ENCODE assay signal across 1 cellular context in the genomic region with DNA sequence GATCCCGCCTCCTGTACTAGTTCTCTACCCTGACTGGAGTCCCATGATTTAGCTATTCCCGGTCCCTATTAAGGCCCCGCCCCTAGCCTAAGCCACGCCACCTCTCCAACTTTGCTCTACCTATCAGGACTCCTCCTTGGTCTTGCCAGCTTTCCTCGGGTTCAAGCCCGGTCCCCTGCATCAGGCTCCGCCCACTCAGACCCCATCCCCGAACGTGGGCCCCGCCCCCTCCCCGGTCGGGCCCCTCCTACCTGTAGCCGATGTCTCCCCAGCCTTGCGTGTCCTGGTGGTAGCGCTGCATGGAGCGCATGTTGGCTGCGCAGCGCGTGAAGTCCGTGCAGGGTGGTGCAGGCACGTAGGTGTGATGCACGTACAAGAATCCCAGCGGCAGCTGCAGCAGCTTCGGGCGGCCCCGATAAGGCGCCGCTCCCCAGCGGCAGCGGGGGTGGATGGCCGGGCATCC.
TF ChIP-seq lines count a peak whose summit lies in the region.

No MANE protein-coding gene starts in this region.

TF ChIP-seq in HCT116, 20 proteins besides CTCF, POLR2A, EP300 and RAD21 (continued from another document):
- TF ChIP-seq, protein P1, sequence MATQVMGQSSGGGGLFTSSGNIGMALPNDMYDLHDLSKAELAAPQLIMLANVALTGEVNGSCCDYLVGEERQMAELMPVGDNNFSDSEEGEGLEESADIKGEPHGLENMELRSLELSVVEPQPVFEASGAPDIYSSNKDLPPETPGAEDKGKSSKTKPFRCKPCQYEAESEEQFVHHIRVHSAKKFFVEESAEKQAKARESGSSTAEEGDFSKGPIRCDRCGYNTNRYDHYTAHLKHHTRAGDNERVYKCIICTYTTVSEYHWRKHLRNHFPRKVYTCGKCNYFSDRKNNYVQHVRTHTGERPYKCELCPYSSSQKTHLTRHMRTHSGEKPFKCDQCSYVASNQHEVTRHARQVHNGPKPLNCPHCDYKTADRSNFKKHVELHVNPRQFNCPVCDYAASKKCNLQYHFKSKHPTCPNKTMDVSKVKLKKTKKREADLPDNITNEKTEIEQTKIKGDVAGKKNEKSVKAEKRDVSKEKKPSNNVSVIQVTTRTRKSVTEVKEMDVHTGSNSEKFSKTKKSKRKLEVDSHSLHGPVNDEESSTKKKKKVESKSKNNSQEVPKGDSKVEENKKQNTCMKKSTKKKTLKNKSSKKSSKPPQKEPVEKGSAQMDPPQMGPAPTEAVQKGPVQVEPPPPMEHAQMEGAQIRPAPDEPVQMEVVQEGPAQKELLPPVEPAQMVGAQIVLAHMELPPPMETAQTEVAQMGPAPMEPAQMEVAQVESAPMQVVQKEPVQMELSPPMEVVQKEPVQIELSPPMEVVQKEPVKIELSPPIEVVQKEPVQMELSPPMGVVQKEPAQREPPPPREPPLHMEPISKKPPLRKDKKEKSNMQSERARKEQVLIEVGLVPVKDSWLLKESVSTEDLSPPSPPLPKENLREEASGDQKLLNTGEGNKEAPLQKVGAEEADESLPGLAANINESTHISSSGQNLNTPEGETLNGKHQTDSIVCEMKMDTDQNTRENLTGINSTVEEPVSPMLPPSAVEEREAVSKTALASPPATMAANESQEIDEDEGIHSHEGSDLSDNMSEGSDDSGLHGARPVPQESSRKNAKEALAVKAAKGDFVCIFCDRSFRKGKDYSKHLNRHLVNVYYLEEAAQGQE (IDR thresholded peaks at IDR 0.05; ENCODE audit: low read depth): no peak
- no peak for TF ChIP-seq CBX3 (IDR thresholded peaks at IDR 0.05; ENCODE audit: low read depth)
- TF ChIP-seq POLR2AphosphoS5 (IDR thresholded peaks at IDR 0.05; ENCODE audit: low read depth, low read length): no peak
- no peak for TF ChIP-seq ZFX (IDR thresholded peaks at IDR 0.05)
TF ChIP-seq in HCT116: peak in this region for 0.
